Comparison of ENCODE assay signal across 11 cellular contexts in genomic region chr3:16510620-16511319, GRCh38. TPM values are rescaled to one million over a fixed set of nuclear protein-coding genes. Genes with fewer than 3 reads are reported as not detected.
DNase-seq lines count a peak whose midpoint lies in the region; ATAC-seq and TF ChIP-seq lines count a peak whose summit lies in the region.
"Had no signal": no experiment of that assay in that cellular context is flagged by ENCODE, and none has a peak within 500 bp of the region (broad histone marks: within the 10 kb centered on the region; RNA-seq: fewer than 3 reads in every experiment).

No MANE protein-coding gene starts in this region.

- CTCF ChIA-PET in activated CD8-positive, alpha-beta memory T cell treated with anti-CD3 and anti-CD28 coated beads, Interleukin-2, amount 10 ng/mL, durations not matched to agents 7 days and 5 days (lab: Charles Lee): interaction anchor here (0.9 to 2.4 kb wide), 9 partner anchors 26 to 246 kb away, joined by 3 to 12 read pairs (median 5); partner anchors contain the start of gene DPH3

- no peaks in the 10 kb centered on the region for H3K9me3 Mint-ChIP-seq in activated CD8-positive, alpha-beta memory T cell treated with anti-CD3 and anti-CD28 coated beads, Interleukin-2, amount 10 ng/mL, durations not matched to agents 7 days and 5 days (ENCODE audit: low read depth)
- H3K9me3 Mint-ChIP-seq in stimulated activated naive CD8-positive, alpha-beta T cell treated with anti-CD3 and anti-CD28 coated beads, Interleukin-15, amount 100 ng/mL, for 72 hours: no peaks in the 10 kb centered on the region

- H3K36me3 Mint-ChIP-seq in activated CD8-positive, alpha-beta memory T cell treated with anti-CD3 and anti-CD28 coated beads, Interleukin-2, amount 10 ng/mL, durations not matched to agents 7 days and 5 days: peaks cover 38% of the 10 kb centered on the region

- DNase-seq in activated CD8-positive, alpha-beta memory T cell treated with anti-CD3 and anti-CD28 coated beads, Interleukin-2, amount 10 ng/mL, durations not matched to agents 7 days and 5 days: no peak
- DNase-seq in activated CD8-positive, alpha-beta memory T cell treated with anti-CD3 and anti-CD28 coated beads for 24 hours: no peak
- DNase-seq in dorsolateral prefrontal cortex (no peak), LoVo (ENCODE audit: low spot score) (no peak), H4 (ENCODE audit: low spot score) (no peak)
- DNase-seq in stimulated activated naive CD8-positive, alpha-beta T cell treated with anti-CD3 and anti-CD28 coated beads, Interleukin-15, amount 100 ng/mL, for 72 hours: peak in 1 of 2 donors; percentile 24
- DNase-seq in stimulated activated CD4-positive, alpha-beta T cell treated with anti-CD3 and anti-CD28 coated beads, Interleukin-4, amount 100 ng/mL, for 1 hour: no peak
- DNase-seq: OCI-M1, posterior cingulate gyrus, trophoblast cell had no signal

- H3K27me3 Mint-ChIP-seq in activated CD8-positive, alpha-beta memory T cell treated with anti-CD3 and anti-CD28 coated beads, Interleukin-2, amount 10 ng/mL, durations not matched to agents 7 days and 5 days: no peaks in the 10 kb centered on the region
- H3K27me3 Mint-ChIP-seq in stimulated activated naive CD8-positive, alpha-beta T cell treated with anti-CD3 and anti-CD28 coated beads, Interleukin-15, amount 100 ng/mL, for 72 hours: no peaks in the 10 kb centered on the region

- H3K27me3 ChIP-seq in dorsolateral prefrontal cortex: peaks cover 0 to 30% (median 0%) of the 10 kb centered on the region in 45 donors

- H3K27ac ChIP-seq in dorsolateral prefrontal cortex: peak overlapping the region in 8 of 59 donors; percentile 15 to 86 (median 32)

- no peak for ATAC-seq in activated CD8-positive, alpha-beta memory T cell treated with anti-CD3 and anti-CD28 coated beads, Interleukin-2, amount 10 ng/mL, durations not matched to agents 7 days and 5 days
- peak; percentile 10 for ATAC-seq in HG03378 (IDR thresholded peaks at IDR 0.05; ENCODE audit: unreplicated experiment)
- no peak for ATAC-seq in stimulated activated naive CD8-positive, alpha-beta T cell treated with anti-CD3 and anti-CD28 coated beads, Interleukin-15, amount 100 ng/mL, for 72 hours

- H3K27ac Mint-ChIP-seq in activated CD8-positive, alpha-beta memory T cell treated with anti-CD3 and anti-CD28 coated beads, Interleukin-2, amount 10 ng/mL, durations not matched to agents 7 days and 5 days: peak overlapping the region; percentile 86
- H3K27ac Mint-ChIP-seq in stimulated activated naive CD8-positive, alpha-beta T cell treated with anti-CD3 and anti-CD28 coated beads, Interleukin-15, amount 100 ng/mL, for 72 hours: peak overlapping the region; percentile 54 to 71

- intact Hi-C loops in dorsolateral prefrontal cortex (cut with DNase I): loop anchor here in 1 of 2 donors (5.0 kb wide), 1 partner anchor 198 kb away; no protein-coding TSS in a partner anchor

- peak overlapping the region in 37 of 59 donors; percentile 0 to 82 (median 74) for H3K4me3 ChIP-seq in dorsolateral prefrontal cortex

- H3K4me3 Mint-ChIP-seq in activated CD8-positive, alpha-beta memory T cell treated with anti-CD3 and anti-CD28 coated beads, Interleukin-2, amount 10 ng/mL, durations not matched to agents 7 days and 5 days: peak overlapping the region; percentile 100
- peak overlapping the region; percentile 83 to 91 for H3K4me3 Mint-ChIP-seq in stimulated activated naive CD8-positive, alpha-beta T cell treated with anti-CD3 and anti-CD28 coated beads, Interleukin-15, amount 100 ng/mL, for 72 hours

- TF ChIP-seq CTCF in dorsolateral prefrontal cortex (IDR thresholded peaks at IDR 0.05 in 54 of 56, conservative IDR thresholded peaks at IDR 0.05 in 2 of 56; ENCODE audit: low read depth in 1 of 56, partially characterized antibody in 56 of 56): no peak

- peaks cover 78% of the 10 kb centered on the region for H3K4me1 Mint-ChIP-seq in activated CD8-positive, alpha-beta memory T cell treated with anti-CD3 and anti-CD28 coated beads, Interleukin-2, amount 10 ng/mL, durations not matched to agents 7 days and 5 days
- H3K4me1 Mint-ChIP-seq in stimulated activated naive CD8-positive, alpha-beta T cell treated with anti-CD3 and anti-CD28 coated beads, Interleukin-15, amount 100 ng/mL, for 72 hours: peaks cover 79% of the 10 kb centered on the region

RNA-seq across cellular contexts. Expression of gene RFTN1, which starts 2.7 kb away (rescaled TPM):
- 10 to 100 TPM; 78.0 to 96.7 TPM for total RNA-seq in activated CD8-positive, alpha-beta memory T cell treated with anti-CD3 and anti-CD28 coated beads, Interleukin-2, amount 10 ng/mL, durations not matched to agents 7 days and 5 days
- 10 to 100 TPM; 15.8 to 64.1 (median 39.9) TPM for total RNA-seq in dorsolateral prefrontal cortex
- 1.9 and 5.4 TPM in 2 replicates for total RNA-seq in H4 (2014; rRNA removed; shearing (Covaris generic))
